Comparison of ENCODE assay signal across 8 cellular contexts in genomic region chrX:136496768-136497555, GRCh38. TPM values are rescaled to one million over a fixed set of nuclear protein-coding genes. Genes with fewer than 3 reads are reported as not detected.
DNase-seq lines count a peak whose midpoint lies in the region; ATAC-seq and TF ChIP-seq lines count a peak whose summit lies in the region.

No MANE protein-coding gene starts in this region.

- peak in 1 of 2 donors; percentile 16 for TF ChIP-seq POLR2A in heart left ventricle (IDR thresholded peaks at IDR 0.05)
- TF ChIP-seq POLR2A in transverse colon (IDR thresholded peaks at IDR 0.05) = peak; percentile 34

- H3K4me3 ChIP-seq in heart left ventricle (peak overlapping the region; percentile 46 to 95 (median 69)), transverse colon (peak overlapping the region; percentile 55 to 70 (median 58))

- ATAC-seq in HG02840 (IDR thresholded peaks at IDR 0.05; ENCODE audit: low FRiP score, unreplicated experiment) (peak; percentile 76), heart left ventricle (peak; percentile 78 to 95 (median 92))

- intact Hi-C loops in heart left ventricle (cut with DNase I) = loop anchor here in 3 of 10 donors (2.0 to 10.0 kb wide), 4 partner anchors 30 to 470 kb away; no protein-coding TSS in a partner anchor
- intact Hi-C loops in transverse colon (cut with DNase I; ENCODE audit: low total_unique reads) = no loop called here

- peaks cover 0 to 9% (median 0%) of the 10 kb centered on the region in 9 donors for H3K27me3 ChIP-seq in heart left ventricle
- no peaks in the 10 kb centered on the region for H3K27me3 ChIP-seq in transverse colon

- 0 to 44% (median 2%) methylated on average over 19 to 92 of the region's 110 CpGs for WGBS in adipose tissue, 3 donors
- WGBS in heart left ventricle, 4 donors = 0 to 46% (median 22%) methylated on average over 62 to 110 of the region's 110 CpGs
- 57% methylated on average over 93 of the region's 110 CpGs; no CpG with 5 or more reads in 1 of the 2 donors for WGBS in transverse colon (ENCODE audit: low coverage in 1 of 2), 2 donors

- TF ChIP-seq EP300 in transverse colon (IDR thresholded peaks at IDR 0.05; ENCODE audit: low read depth) = no peak

- peaks cover 0 to 21% (median 4%) of the 10 kb centered on the region in 12 donors for H3K4me1 ChIP-seq in heart left ventricle
- H3K4me1 ChIP-seq in transverse colon = peaks cover 0 to 16% (median 3%) of the 10 kb centered on the region in 4 donors

- in situ Hi-C loops in GM13976 (cut with MboI; ENCODE audit: low sequenced_read_pairs, unreplicated experiment) = no loop called here
- in situ Hi-C loops in transverse colon (cut with MboI; ENCODE audit: low pct_ligation_motif_present in 1 of 4, low pct_unique_long_range_greater_than_20kb in 1 of 4, low sequenced_read_pairs in 3 of 4) = no loop called here

- TF ChIP-seq CTCF in GM13976 (IDR thresholded peaks at IDR 0.05; ENCODE audit: borderline replicate concordance, control extremely low read depth, extremely low read depth, insufficient read depth, missing control alignments) = no peak
- TF ChIP-seq CTCF in heart left ventricle (IDR thresholded peaks at IDR 0.05) = no peak
- no peak for TF ChIP-seq CTCF in transverse colon (IDR thresholded peaks at IDR 0.05)

- no peaks in the 10 kb centered on the region for H3K9me3 ChIP-seq in heart left ventricle
- no peaks in the 10 kb centered on the region for H3K9me3 ChIP-seq in transverse colon

- H3K36me3 ChIP-seq in heart left ventricle = peaks cover 0 to 25% (median 20%) of the 10 kb centered on the region in 9 donors
- no peaks in the 10 kb centered on the region for H3K36me3 ChIP-seq in transverse colon

- H3K27ac ChIP-seq in adipose tissue (ENCODE audit: low read depth, low read length) (peak overlapping the region; percentile 72), heart left ventricle (peak overlapping the region; percentile 89 to 98 (median 94)), transverse colon (peak overlapping the region; percentile 89 to 97 (median 96))

- DNase-seq in GM13976 (ENCODE audit: low spot score) (peak; percentile 79), NCI-H1417 treated with DMSO at 0.1 percent for 48 hours (lab: John Stamatoyannopoulos, UW) (peak; percentile 61), SW480 (ENCODE audit: low spot score) (peak; percentile 81), heart left ventricle (peak; percentile 83 to 89 (median 86)), pons (ENCODE audit: low spot score) (peak; percentile 69), transverse colon (peak; percentile 88)

RNA-seq across cellular contexts. Expression of gene HTATSF1, which starts 0.4 kb away (rescaled TPM):
- polyA plus RNA-seq in adipose tissue (10 to 100 TPM; 16.0 to 75.0 (median 32.7) TPM), heart left ventricle (10 to 100 TPM; 58.0 to 63.2 TPM)
- total RNA-seq in heart left ventricle (10 to 100 TPM; 49.8 to 83.0 (median 66.7) TPM), transverse colon (10 to 100 TPM; 34.0 to 44.8 (median 40.7) TPM)

RNA-seq across cellular contexts. Expression of gene BRS3, which starts 9.2 kb away (rescaled TPM):
- polyA plus RNA-seq in adipose tissue (under 1 TPM in 1 of 3 donors, not detected in 2; 0.03 TPM), heart left ventricle (not detected)
- total RNA-seq in heart left ventricle (not detected), transverse colon (not detected)

RNA-seq across cellular contexts. Expression of gene VGLL1, which starts 35.1 kb away (rescaled TPM):
- polyA plus RNA-seq in adipose tissue = under 1 TPM in 1 of 3 donors, not detected in 2; 0.15 TPM
- total RNA-seq in heart left ventricle = under 1 TPM in 1 of 9 donors, not detected in 8; 0.62 TPM
- not detected for polyA plus RNA-seq in heart left ventricle
- not detected for total RNA-seq in transverse colon

Comparison
In these comparisons a context has a peak if more than half of its experiments do, and no peak if none do; other contexts are left out.
1. Peak in every context shown above with its lines: DNase-seq, ATAC-seq, H3K4me3 ChIP-seq and H3K27ac ChIP-seq.